ENCODE assay signal across 6 cellular contexts in genomic region chr17:8137645-8138342, GRCh38. TPM values are rescaled to one million over a fixed set of nuclear protein-coding genes. Genes with fewer than 3 reads are reported as not detected.
DNase-seq lines count a peak whose midpoint lies in the region; ATAC-seq and TF ChIP-seq lines count a peak whose summit lies in the region.

No MANE protein-coding gene starts in this region.

- peak overlapping the region; percentile 40 for H3K4me3 ChIP-seq in HL-60 (replicated peaks; ENCODE audit: insufficient read depth, low read length)
- H3K4me3 ChIP-seq in ectodermal cell (ENCODE audit: insufficient read depth, low read depth, low read length): peak overlapping the region; percentile 76
- H3K4me3 ChIP-seq in skeletal muscle satellite cell (ENCODE audit: low read length): peak overlapping the region; percentile 21

- H3K9ac ChIP-seq in skeletal muscle satellite cell (ENCODE audit: low read depth, low read length): peak overlapping the region; percentile 21

- H3K4me1 ChIP-seq in ectodermal cell (ENCODE audit: control insufficient read depth, insufficient read depth, low read length) (peaks cover 7% of the 10 kb centered on the region), skeletal muscle satellite cell (ENCODE audit: control insufficient read depth, insufficient read depth, low read length) (peaks cover 5% of the 10 kb centered on the region)

- peak overlapping the region; percentile 72 for H3K4me2 ChIP-seq in skeletal muscle satellite cell (ENCODE audit: low read length)

- H3K27ac ChIP-seq in HL-60 (replicated peaks) (no peak overlapping the region), ectodermal cell (ENCODE audit: insufficient read depth, low read depth, low read length, poor library complexity, severe bottlenecking) (no peak overlapping the region)

- H3K36me3 ChIP-seq in ectodermal cell (ENCODE audit: control insufficient read depth, insufficient read depth, low read length) (no peaks in the 10 kb centered on the region), skeletal muscle satellite cell (ENCODE audit: insufficient read depth, low read length) (peaks cover 33% of the 10 kb centered on the region)

- no peak for ATAC-seq in GM21390 (IDR thresholded peaks at IDR 0.05; ENCODE audit: unreplicated experiment)
- no peak for ATAC-seq in GM18502 (IDR thresholded peaks at IDR 0.05; ENCODE audit: poor library complexity, unreplicated experiment)

- WGBS in ectodermal cell, 2 experiments: 30 to 31% methylated on average over 21 of the region's 21 CpGs

- no peak for DNase-seq in HL-60 (ENCODE audit: low read depth in 1 of 2, low spot score in 1 of 2)
- no peak for DNase-seq in effector CD4-positive, alpha-beta T cell

- H3K27me3 ChIP-seq in HL-60 (ENCODE audit: insufficient read depth, poor library complexity, severe bottlenecking) (no peaks in the 10 kb centered on the region), ectodermal cell (ENCODE audit: control insufficient read depth, insufficient read depth, low read length, poor library complexity, severe bottlenecking) (peaks cover 14% of the 10 kb centered on the region), skeletal muscle satellite cell (ENCODE audit: control insufficient read depth, insufficient read depth, low read length) (no peaks in the 10 kb centered on the region)

- no peaks in the 10 kb centered on the region for H3K9me3 ChIP-seq in ectodermal cell (ENCODE audit: control insufficient read depth, low read length)
- H3K9me3 ChIP-seq in skeletal muscle satellite cell (replicated peaks; ENCODE audit: low read length): no peaks in the 10 kb centered on the region

- TF ChIP-seq CTCF in HL-60 (IDR thresholded peaks at IDR 0.05; ENCODE audit: insufficient read depth, low read length): no peak

RNA-seq across cellular contexts. Expression of gene HES7, which starts 13.9 kb away (rescaled TPM):
- not detected for polyA plus RNA-seq in ectodermal cell (2013, experiment 1 of 4)
- polyA plus RNA-seq in ectodermal cell (2013, experiment 2 of 4): 0.21 TPM
- 0.91 TPM for polyA plus RNA-seq in ectodermal cell (2013, experiment 3 of 4)
- 0.53 TPM for polyA plus RNA-seq in ectodermal cell (2013, experiment 4 of 4)
- total RNA-seq in skeletal muscle satellite cell (2012; rRNA removed): under 0.01 TPM in 2 replicates

RNA-seq across cellular contexts. Expression of gene PER1, which starts 14.4 kb away (rescaled TPM):
- 20.6 TPM for polyA plus RNA-seq in ectodermal cell (2013, experiment 1 of 4)
- 22.6 TPM for polyA plus RNA-seq in ectodermal cell (2013, experiment 2 of 4)
- 20.0 TPM for polyA plus RNA-seq in ectodermal cell (2013, experiment 3 of 4)
- polyA plus RNA-seq in ectodermal cell (2013, experiment 4 of 4): 21.2 TPM
- total RNA-seq in skeletal muscle satellite cell (2012; rRNA removed): 12.7 and 28.2 TPM in 2 replicates

RNA-seq across cellular contexts. Expression of gene ALOXE3, which starts 19.5 kb away (rescaled TPM):
- not detected for polyA plus RNA-seq in ectodermal cell (2013, experiment 1 of 4)
- not detected for polyA plus RNA-seq in ectodermal cell (2013, experiment 2 of 4)
- not detected for polyA plus RNA-seq in ectodermal cell (2013, experiment 3 of 4)
- polyA plus RNA-seq in ectodermal cell (2013, experiment 4 of 4): not detected
- total RNA-seq in skeletal muscle satellite cell (2012; rRNA removed): under 0.01 and 0.25 TPM in 2 replicates

RNA-seq across cellular contexts. Expression of gene VAMP2, which starts 25.0 kb away (rescaled TPM):
- 50.3 TPM for polyA plus RNA-seq in ectodermal cell (2013, experiment 1 of 4)
- 44.8 TPM for polyA plus RNA-seq in ectodermal cell (2013, experiment 2 of 4)
- 38.2 TPM for polyA plus RNA-seq in ectodermal cell (2013, experiment 3 of 4)
- polyA plus RNA-seq in ectodermal cell (2013, experiment 4 of 4): 47.1 TPM
- total RNA-seq in skeletal muscle satellite cell (2012; rRNA removed): 2.0 and 5.5 TPM in 2 replicates

RNA-seq across cellular contexts. Expression of gene TMEM107, which starts 38.4 kb away (rescaled TPM):
- 18.8 TPM for polyA plus RNA-seq in ectodermal cell (2013, experiment 1 of 4)
- 18.2 TPM for polyA plus RNA-seq in ectodermal cell (2013, experiment 2 of 4)
- polyA plus RNA-seq in ectodermal cell (2013, experiment 3 of 4): 31.3 TPM
- 28.9 TPM for polyA plus RNA-seq in ectodermal cell (2013, experiment 4 of 4)
- 26.4 and 30.8 TPM in 2 replicates for total RNA-seq in skeletal muscle satellite cell (2012; rRNA removed)

Comparison
In these comparisons a context has a peak if more than half of its experiments do, and no peak if none do; other contexts are left out.
1. H3K4me3 ChIP-seq: peak in every context shown above with its lines; median percentile 76 in ectodermal cell; 40 in HL-60; 21 in skeletal muscle satellite cell.